In the genomic region with DNA sequence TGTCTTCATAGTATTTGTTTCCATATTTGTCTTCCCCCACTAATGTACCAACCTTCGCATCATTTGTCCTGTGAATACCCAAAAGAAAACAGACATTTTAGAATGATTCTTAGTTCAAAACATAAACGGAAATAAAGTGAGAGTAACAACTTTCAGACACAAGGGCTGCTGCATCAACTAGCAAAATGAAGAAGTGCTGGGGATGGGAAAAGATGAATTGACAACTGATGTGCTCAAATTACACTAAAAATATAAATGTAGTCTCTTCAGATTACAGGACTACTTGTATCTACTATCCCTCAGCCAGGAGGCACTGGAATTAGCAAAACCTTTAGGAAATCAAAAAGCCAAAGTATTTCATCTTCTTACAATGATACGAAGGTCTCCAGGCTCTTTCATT, we compare ENCODE assay signal across 8 cellular contexts. TPM values are rescaled to one million over a fixed set of nuclear protein-coding genes. Genes with fewer than 3 reads are reported as not detected.
DNase-seq lines count a peak whose midpoint lies in the region; TF ChIP-seq lines count a peak whose summit lies in the region.

No MANE protein-coding gene starts in this region.

- peaks cover 34% of the 10 kb centered on the region for H3K4me1 ChIP-seq in DOHH2 (ENCODE audit: control insufficient read depth, low read length)

- H3K36me3 Mint-ChIP-seq in endothelial cell (ENCODE audit: low read depth, unreplicated experiment) (peaks cover 3% of the 10 kb centered on the region), osteocyte (ENCODE audit: unreplicated experiment) (peaks cover 20% of the 10 kb centered on the region)

- H3K9me2 ChIP-seq in DOHH2 (replicated peaks; ENCODE audit: control insufficient read depth, low read length): no peaks in the 10 kb centered on the region

- peaks cover 2% of the 10 kb centered on the region for H3K27me3 Mint-ChIP-seq in endothelial cell (ENCODE audit: unreplicated experiment)
- no peaks in the 10 kb centered on the region for H3K27me3 Mint-ChIP-seq in osteocyte (ENCODE audit: unreplicated experiment)

- H3K27me3 ChIP-seq in DOHH2 (ENCODE audit: control insufficient read depth, low read length): no peaks in the 10 kb centered on the region

- H3K27ac Mint-ChIP-seq in endothelial cell (ENCODE audit: unreplicated experiment) (peak overlapping the region; percentile 72), osteocyte (ENCODE audit: unreplicated experiment) (peak overlapping the region; percentile 87)

- H3K27ac ChIP-seq in DOHH2 (ENCODE audit: low read depth, low read length): peak overlapping the region; percentile 41

- H3K9me3 ChIP-seq in DOHH2 (ENCODE audit: control insufficient read depth, insufficient read depth, low read length): peaks cover 7% of the 10 kb centered on the region

- 0 out of 2 replicates have a peak, but pooled peaks cover 4% of the 10 kb centered on the region for H3F3A ChIP-seq in DOHH2 (ENCODE audit: control insufficient read depth, insufficient read depth)

- peak; percentile 24 for DNase-seq in OCI-M1 (lab: John Stamatoyannopoulos, UW)
- no peak for DNase-seq in endothelial cell (ENCODE audit: low spot score)
- no peak for DNase-seq in osteocyte (ENCODE audit: extremely low spot score, unreplicated experiment)
- DNase-seq in kidney tubule cell (ENCODE audit: low spot score): no peak
- no peak for DNase-seq in islet precursor cell
- no peak for DNase-seq in C1 segment of cervical spinal cord (lab: John Stamatoyannopoulos, UW)
- no peak for DNase-seq in germinal center (ENCODE audit: low spot score)

- H3K9me3 Mint-ChIP-seq in endothelial cell (ENCODE audit: unreplicated experiment): no peaks in the 10 kb centered on the region
- H3K9me3 Mint-ChIP-seq in osteocyte (ENCODE audit: unreplicated experiment): peaks cover 12% of the 10 kb centered on the region

- no peaks in the 10 kb centered on the region for H4K20me1 ChIP-seq in DOHH2 (ENCODE audit: control insufficient read depth, insufficient read depth, low read depth, low read length)

- peaks cover 54% of the 10 kb centered on the region for H3K79me2 ChIP-seq in DOHH2 (ENCODE audit: control insufficient read depth, low read length)

- TF ChIP-seq CTCF in DOHH2 (IDR thresholded peaks at IDR 0.05; ENCODE audit: low read depth, low read length, poor library complexity, severe bottlenecking) (no peak), endothelial cell (IDR thresholded peaks at IDR 0.05; ENCODE audit: unreplicated experiment) (no peak), osteocyte (IDR thresholded peaks at IDR 0.05) (no peak)

- H3K4me3 Mint-ChIP-seq in endothelial cell (ENCODE audit: unreplicated experiment) (peak overlapping the region; percentile 96), osteocyte (ENCODE audit: unreplicated experiment) (peak overlapping the region; percentile 92)

- peaks cover 30% of the 10 kb centered on the region for H3K36me3 ChIP-seq in DOHH2 (ENCODE audit: control insufficient read depth, low read length)

- H3K4me2 ChIP-seq in DOHH2 (ENCODE audit: low read length): peak overlapping the region; percentile 72

- H3K4me1 Mint-ChIP-seq in endothelial cell (ENCODE audit: unreplicated experiment) (peaks cover 22% of the 10 kb centered on the region), osteocyte (ENCODE audit: unreplicated experiment) (peaks cover 27% of the 10 kb centered on the region)

- peak overlapping the region; percentile 90 for H3K4me3 ChIP-seq in DOHH2 (ENCODE audit: low read length)

RNA-seq across cellular contexts. Expression of a gene that starts 0.7 kb away (rescaled TPM):
- total RNA-seq in endothelial cell (ENCODE audit: unreplicated experiment) (96.5 TPM), osteocyte (74.3 and 77.8 TPM in 2 replicates)
